Comparison of ENCODE assay signal across 11 cellular contexts in genomic region chr1:111594128-111594693, GRCh38. TPM values are rescaled to one million over a fixed set of nuclear protein-coding genes. Genes with fewer than 3 reads are reported as not detected.
DNase-seq lines count a peak whose midpoint lies in the region; ATAC-seq and TF ChIP-seq lines count a peak whose summit lies in the region.
"Had no signal": no experiment of that assay in that cellular context is flagged by ENCODE, and none has a peak within 500 bp of the region (broad histone marks: within the 10 kb centered on the region; RNA-seq: fewer than 3 reads in every experiment).

No MANE protein-coding gene starts in this region.

- H3K4me3 Mint-ChIP-seq in CD4-positive, CD25-positive, alpha-beta regulatory T cell: peak overlapping the region in 3 of 4 donors; percentile 52 to 64 (median 59)
- H3K4me3 Mint-ChIP-seq in central memory CD8-positive, alpha-beta T cell: peak overlapping the region; percentile 49
- H3K4me3 Mint-ChIP-seq in progenitor cell of endocrine pancreas (ENCODE audit: low read depth): no peak overlapping the region

- no peak for DNase-seq in CD4-positive, CD25-positive, alpha-beta regulatory T cell
- no peak for DNase-seq in central memory CD8-positive, alpha-beta T cell (ENCODE audit: low spot score in 2 of 2)
- no peak for DNase-seq in progenitor cell of endocrine pancreas (ENCODE audit: low spot score, unreplicated experiment)
- no peak for DNase-seq in AG08395 (ENCODE audit: low spot score)
- no peak for DNase-seq in activated CD4-positive, CD25-positive, alpha-beta regulatory T cell treated with anti-CD3 and anti-CD28 coated beads, Interleukin-2, amount 50 U/mL, for 72 hours
- no peak for DNase-seq in GM23248
- DNase-seq: NCI-H2171 treated with DMSO at 0.1 percent for 48 hours; RPMI8226; stimulated activated naive CD4-positive, alpha-beta T cell had no signal

- H3K9me3 Mint-ChIP-seq in CD4-positive, CD25-positive, alpha-beta regulatory T cell: no peaks in the 10 kb centered on the region
- H3K9me3 Mint-ChIP-seq in central memory CD8-positive, alpha-beta T cell: no peaks in the 10 kb centered on the region
- no peaks in the 10 kb centered on the region for H3K9me3 Mint-ChIP-seq in progenitor cell of endocrine pancreas (ENCODE audit: low read depth)

- no peaks in the 10 kb centered on the region for H3K36me3 Mint-ChIP-seq in CD4-positive, CD25-positive, alpha-beta regulatory T cell
- peaks cover 4% of the 10 kb centered on the region for H3K36me3 Mint-ChIP-seq in central memory CD8-positive, alpha-beta T cell (ENCODE audit: insufficient read depth)
- H3K36me3 Mint-ChIP-seq in progenitor cell of endocrine pancreas (ENCODE audit: insufficient read depth): no peaks in the 10 kb centered on the region

- TF ChIP-seq CTCF in progenitor cell of endocrine pancreas (IDR thresholded peaks at IDR 0.05; ENCODE audit: unreplicated experiment): no peak

- ATAC-seq in CD4-positive, CD25-positive, alpha-beta regulatory T cell (ENCODE audit: low read depth in 2 of 2): no peak
- ATAC-seq in central memory CD8-positive, alpha-beta T cell (replicated peaks; ENCODE audit: extremely low read depth, poor library complexity, severe bottlenecking): no peak
- ATAC-seq in GM18868 (IDR thresholded peaks at IDR 0.05; ENCODE audit: unreplicated experiment): no peak

- H3K9me2 ChIP-seq in GM23248 (ENCODE audit: insufficient read depth): no peaks in the 10 kb centered on the region

- no peak overlapping the region for H3K9ac ChIP-seq in GM23248

- in situ Hi-C loops in GM23248 (cut with MboI): no loop called here

- H3K4me3 ChIP-seq in CD4-positive, CD25-positive, alpha-beta regulatory T cell (ENCODE audit: low read depth, low read length): no peak overlapping the region
- no peak overlapping the region for H3K4me3 ChIP-seq in GM23248

- WGBS in GM23248 (ENCODE audit: low coverage in 1 of 2, low lambda C conversion rate in 2 of 2, missing lambda C conversion rate in 2 of 2), 2 experiments: 97 to 98% methylated on average over 6 of the region's 6 CpGs

- H3K27me3 Mint-ChIP-seq in CD4-positive, CD25-positive, alpha-beta regulatory T cell: no peaks in the 10 kb centered on the region
- no peaks in the 10 kb centered on the region for H3K27me3 Mint-ChIP-seq in central memory CD8-positive, alpha-beta T cell
- no peaks in the 10 kb centered on the region for H3K27me3 Mint-ChIP-seq in progenitor cell of endocrine pancreas

- H3K27me3 ChIP-seq in CD4-positive, CD25-positive, alpha-beta regulatory T cell (ENCODE audit: control insufficient read depth, insufficient read depth, low read length): no peaks in the 10 kb centered on the region
- no peaks in the 10 kb centered on the region for H3K27me3 ChIP-seq in GM23248 (replicated peaks; ENCODE audit: insufficient read depth)

- no peak overlapping the region for H2AFZ ChIP-seq in GM23248

- H3K9me3 ChIP-seq in CD4-positive, CD25-positive, alpha-beta regulatory T cell (ENCODE audit: control insufficient read depth in 2 of 2, low read length in 2 of 2): no peaks in the 10 kb centered on the region
- no peaks in the 10 kb centered on the region for H3K9me3 ChIP-seq in KOPT-K1 (ENCODE audit: insufficient read depth, low read length, poor library complexity, severe bottlenecking)
- no peaks in the 10 kb centered on the region for H3K9me3 ChIP-seq in GM23248 (ENCODE audit: low read depth)

- H3K36me3 ChIP-seq in CD4-positive, CD25-positive, alpha-beta regulatory T cell (ENCODE audit: control insufficient read depth, insufficient read depth, low read length): no peaks in the 10 kb centered on the region
- H3K36me3 ChIP-seq in KOPT-K1 (ENCODE audit: insufficient read depth, low read length) (no peaks in the 10 kb centered on the region), GM23248 (ENCODE audit: low read depth) (no peaks in the 10 kb centered on the region)

- peaks cover 26 to 86% (median 60%) of the 10 kb centered on the region in 4 donors for H3K4me1 Mint-ChIP-seq in CD4-positive, CD25-positive, alpha-beta regulatory T cell
- H3K4me1 Mint-ChIP-seq in central memory CD8-positive, alpha-beta T cell: peaks cover 56% of the 10 kb centered on the region
- peaks cover 15% of the 10 kb centered on the region for H3K4me1 Mint-ChIP-seq in progenitor cell of endocrine pancreas (ENCODE audit: low read depth)

- peak overlapping the region; percentile 77 for H3K27ac ChIP-seq in CD4-positive, CD25-positive, alpha-beta regulatory T cell (ENCODE audit: insufficient read depth, low read length, poor library complexity, severe bottlenecking)
- H3K27ac ChIP-seq in KOPT-K1 (ENCODE audit: low read depth, low read length, poor library complexity, severe bottlenecking): peak overlapping the region; percentile 58
- H3K27ac ChIP-seq in GM23248: no peak overlapping the region

- no peak overlapping the region for H3K4me2 ChIP-seq in GM23248 (ENCODE audit: unreplicated experiment)

- peaks cover 72% of the 10 kb centered on the region for H3K4me1 ChIP-seq in CD4-positive, CD25-positive, alpha-beta regulatory T cell (ENCODE audit: control insufficient read depth, insufficient read depth, low read length, poor library complexity, severe bottlenecking)
- peaks cover 24% of the 10 kb centered on the region for H3K4me1 ChIP-seq in GM23248 (ENCODE audit: insufficient read depth)

- no peaks in the 10 kb centered on the region for H3K79me2 ChIP-seq in GM23248 (ENCODE audit: insufficient read depth)

- peaks cover 29% of the 10 kb centered on the region for H3F3A ChIP-seq in GM23248 (ENCODE audit: insufficient read depth)

- H4K20me1 ChIP-seq in GM23248 (ENCODE audit: insufficient read depth): no peaks in the 10 kb centered on the region

- peak overlapping the region; percentile 75 to 95 (median 81) for H3K27ac Mint-ChIP-seq in CD4-positive, CD25-positive, alpha-beta regulatory T cell
- H3K27ac Mint-ChIP-seq in central memory CD8-positive, alpha-beta T cell (ENCODE audit: low read depth): peak overlapping the region; percentile 98
- peak overlapping the region; percentile 69 for H3K27ac Mint-ChIP-seq in progenitor cell of endocrine pancreas

RNA-seq across cellular contexts. Expression of gene RAP1A, which starts 25.4 kb away (rescaled TPM):
- 143 TPM for total RNA-seq in CD4-positive, CD25-positive, alpha-beta regulatory T cell
- 10 to 100 TPM; 72.8 to 91.3 (median 78.2) TPM for polyA plus RNA-seq in CD4-positive, CD25-positive, alpha-beta regulatory T cell
- total RNA-seq in progenitor cell of endocrine pancreas: 36.6 and 38.8 TPM in 2 replicates
- 29.5 and 37.6 TPM in 2 replicates for total RNA-seq in GM23248 (2014; rRNA removed; shearing (Covaris generic))
- polyA plus RNA-seq in GM23248 (2016; fragmentation: Nextera tagmentation; extraction: Ambion mirVana): 40.0 and 43.1 TPM in 2 replicates
